Comparison of ENCODE assay signal across 1 cellular context in genomic region chr16:27228621-27229501, GRCh38.
TF ChIP-seq lines count a peak whose summit lies in the region.

No MANE protein-coding gene starts in this region.

TF ChIP-seq in GM23338, 12 proteins besides CTCF, POLR2A, EP300 and RAD21 (continued from another document):
- TF ChIP-seq, protein P1, sequence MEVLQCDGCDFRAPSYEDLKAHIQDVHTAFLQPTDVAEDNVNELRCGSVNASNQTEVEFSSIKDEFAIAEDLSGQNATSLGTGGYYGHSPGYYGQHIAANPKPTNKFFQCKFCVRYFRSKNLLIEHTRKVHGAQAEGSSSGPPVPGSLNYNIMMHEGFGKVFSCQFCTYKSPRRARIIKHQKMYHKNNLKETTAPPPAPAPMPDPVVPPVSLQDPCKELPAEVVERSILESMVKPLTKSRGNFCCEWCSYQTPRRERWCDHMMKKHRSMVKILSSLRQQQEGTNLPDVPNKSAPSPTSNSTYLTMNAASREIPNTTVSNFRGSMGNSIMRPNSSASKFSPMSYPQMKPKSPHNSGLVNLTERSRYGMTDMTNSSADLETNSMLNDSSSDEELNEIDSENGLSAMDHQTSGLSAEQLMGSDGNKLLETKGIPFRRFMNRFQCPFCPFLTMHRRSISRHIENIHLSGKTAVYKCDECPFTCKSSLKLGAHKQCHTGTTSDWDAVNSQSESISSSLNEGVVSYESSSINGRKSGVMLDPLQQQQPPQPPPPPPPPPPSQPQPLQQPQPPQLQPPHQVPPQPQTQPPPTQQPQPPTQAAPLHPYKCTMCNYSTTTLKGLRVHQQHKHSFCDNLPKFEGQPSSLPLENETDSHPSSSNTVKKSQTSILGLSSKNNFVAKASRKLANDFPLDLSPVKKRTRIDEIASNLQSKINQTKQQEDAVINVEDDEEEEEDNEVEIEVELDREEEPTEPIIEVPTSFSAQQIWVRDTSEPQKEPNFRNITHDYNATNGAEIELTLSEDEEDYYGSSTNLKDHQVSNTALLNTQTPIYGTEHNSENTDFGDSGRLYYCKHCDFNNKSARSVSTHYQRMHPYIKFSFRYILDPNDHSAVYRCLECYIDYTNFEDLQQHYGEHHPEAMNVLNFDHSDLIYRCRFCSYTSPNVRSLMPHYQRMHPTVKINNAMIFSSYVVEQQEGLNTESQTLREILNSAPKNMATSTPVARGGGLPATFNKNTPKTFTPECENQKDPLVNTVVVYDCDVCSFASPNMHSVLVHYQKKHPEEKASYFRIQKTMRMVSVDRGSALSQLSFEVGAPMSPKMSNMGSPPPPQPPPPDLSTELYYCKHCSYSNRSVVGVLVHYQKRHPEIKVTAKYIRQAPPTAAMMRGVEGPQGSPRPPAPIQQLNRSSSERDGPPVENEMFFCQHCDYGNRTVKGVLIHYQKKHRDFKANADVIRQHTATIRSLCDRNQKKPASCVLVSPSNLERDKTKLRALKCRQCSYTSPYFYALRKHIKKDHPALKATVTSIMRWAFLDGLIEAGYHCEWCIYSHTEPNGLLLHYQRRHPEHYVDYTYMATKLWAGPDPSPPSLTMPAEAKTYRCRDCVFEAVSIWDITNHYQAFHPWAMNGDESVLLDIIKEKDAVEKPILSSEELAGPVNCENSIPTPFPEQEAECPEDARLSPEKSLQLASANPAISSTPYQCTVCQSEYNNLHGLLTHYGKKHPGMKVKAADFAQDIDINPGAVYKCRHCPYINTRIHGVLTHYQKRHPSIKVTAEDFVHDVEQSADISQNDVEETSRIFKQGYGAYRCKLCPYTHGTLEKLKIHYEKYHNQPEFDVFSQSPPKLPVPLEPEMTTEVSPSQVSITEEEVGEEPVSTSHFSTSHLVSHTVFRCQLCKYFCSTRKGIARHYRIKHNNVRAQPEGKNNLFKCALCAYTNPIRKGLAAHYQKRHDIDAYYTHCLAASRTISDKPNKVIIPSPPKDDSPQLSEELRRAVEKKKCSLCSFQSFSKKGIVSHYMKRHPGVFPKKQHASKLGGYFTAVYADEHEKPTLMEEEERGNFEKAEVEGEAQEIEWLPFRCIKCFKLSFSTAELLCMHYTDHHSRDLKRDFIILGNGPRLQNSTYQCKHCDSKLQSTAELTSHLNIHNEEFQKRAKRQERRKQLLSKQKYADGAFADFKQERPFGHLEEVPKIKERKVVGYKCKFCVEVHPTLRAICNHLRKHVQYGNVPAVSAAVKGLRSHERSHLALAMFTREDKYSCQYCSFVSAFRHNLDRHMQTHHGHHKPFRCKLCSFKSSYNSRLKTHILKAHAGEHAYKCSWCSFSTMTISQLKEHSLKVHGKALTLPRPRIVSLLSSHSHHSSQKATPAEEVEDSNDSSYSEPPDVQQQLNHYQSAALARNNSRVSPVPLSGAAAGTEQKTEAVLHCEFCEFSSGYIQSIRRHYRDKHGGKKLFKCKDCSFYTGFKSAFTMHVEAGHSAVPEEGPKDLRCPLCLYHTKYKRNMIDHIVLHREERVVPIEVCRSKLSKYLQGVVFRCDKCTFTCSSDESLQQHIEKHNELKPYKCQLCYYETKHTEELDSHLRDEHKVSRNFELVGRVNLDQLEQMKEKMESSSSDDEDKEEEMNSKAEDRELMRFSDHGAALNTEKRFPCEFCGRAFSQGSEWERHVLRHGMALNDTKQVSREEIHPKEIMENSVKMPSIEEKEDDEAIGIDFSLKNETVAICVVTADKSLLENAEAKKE (CRISPR knock-in tag; IDR thresholded peaks at IDR 0.05), result no peak
- TF ChIP-seq STAT1 (IDR thresholded peaks at IDR 0.05; ENCODE audit: unreplicated experiment) (no peak), EZH2 (IDR thresholded peaks at IDR 0.05; ENCODE audit: low read depth, unreplicated experiment) (no peak), NANOG (IDR thresholded peaks at IDR 0.05; ENCODE audit: borderline replicate concordance) (no peak), EZH2phosphoT487 (IDR thresholded peaks at IDR 0.05; ENCODE audit: unreplicated experiment) (no peak), ZNF114 (CRISPR knock-in tag; IDR thresholded peaks at IDR 0.05) (no peak), CREB1 (CRISPR knock-in tag; IDR thresholded peaks at IDR 0.05; ENCODE audit: low read depth) (no peak), JUNB (IDR thresholded peaks at IDR 0.05; ENCODE audit: unreplicated experiment) (no peak)
